ENCODE assay signal across 16 cellular contexts in the genomic region with DNA sequence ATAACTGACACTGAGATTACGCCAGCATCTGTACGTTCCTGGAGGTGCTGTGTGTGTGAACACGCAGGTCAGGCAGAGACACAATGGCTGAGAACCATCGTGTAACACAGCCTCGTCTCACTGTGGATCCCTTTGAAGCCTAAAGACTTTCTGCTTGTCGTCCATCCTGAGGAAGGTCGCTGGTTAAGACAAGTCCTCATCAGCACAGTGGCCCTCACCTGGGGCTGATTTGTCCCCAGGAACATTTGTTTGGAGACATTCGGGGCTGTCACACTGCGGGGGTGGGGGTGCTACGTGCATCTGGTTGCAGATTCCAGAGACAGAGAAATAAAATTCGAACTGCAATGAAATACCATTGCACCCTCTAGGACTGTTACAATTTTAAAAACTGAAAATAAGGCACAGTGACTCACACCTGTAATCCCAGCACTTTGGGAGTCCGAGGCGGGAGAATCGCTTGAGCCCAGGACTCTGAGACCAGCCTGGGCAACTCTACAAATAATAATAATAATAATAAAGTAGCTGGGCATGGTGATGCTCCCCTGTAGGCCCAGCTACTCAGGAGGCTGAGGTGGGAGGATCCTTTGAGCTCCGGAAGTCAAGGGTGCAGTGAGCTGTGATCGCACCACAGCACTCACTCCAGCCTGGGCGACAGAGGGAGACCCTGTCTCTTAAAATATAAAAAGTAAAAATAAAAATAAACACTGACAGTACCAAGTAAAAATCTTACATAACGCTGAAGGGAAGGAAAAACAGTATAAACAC.
A peak's percentile ranks its signal among the peaks of the same experiment; 100 is the strongest.
DNase-seq lines count a peak whose midpoint lies in the region; ATAC-seq, FAIRE-seq and TF ChIP-seq lines count a peak whose summit lies in the region.
"Had no signal": no experiment of that assay in that cellular context is flagged by ENCODE, and none has a peak within 500 bp of the region (broad histone marks: within the 10 kb centered on the region; RNA-seq: fewer than 3 reads in every experiment).

No MANE protein-coding gene starts in this region.

- H3K79me1 ChIP-seq in neuronal stem cell (ENCODE audit: low read depth, low read length), result no peaks in the 10 kb centered on the region

- no peak overlapping the region for H3K4ac ChIP-seq in neuronal stem cell (ENCODE audit: low read length)

- H3K9me3 ChIP-seq in right atrium auricular region (no peaks in the 10 kb centered on the region), heart right ventricle (no peaks in the 10 kb centered on the region), neuronal stem cell (replicated peaks in 1 of 2; ENCODE audit: control insufficient read depth in 2 of 2, insufficient read depth in 1 of 2, low read depth in 1 of 2, low read length in 2 of 2) (peaks cover 0 to 7% of the 10 kb centered on the region in 2 donors)

- TF ChIP-seq CTCF in right atrium auricular region (IDR thresholded peaks at IDR 0.05), result no peak
- TF ChIP-seq CTCF in heart right ventricle (IDR thresholded peaks at IDR 0.05), result no peak
- TF ChIP-seq CTCF in bronchial epithelial cell (IDR thresholded peaks at IDR 0.05; ENCODE audit: insufficient read depth, low read length, severe bottlenecking), result no peak

- intact Hi-C loops in heart right ventricle (cut with DNase I), result no loop called here

- peak; percentile 87 for FAIRE-seq in bronchial epithelial cell (lab: Jason Lieb, UNC)
- FAIRE-seq: H54 had no signal

- H2BK12ac ChIP-seq in neuronal stem cell (ENCODE audit: low read length), result no peak overlapping the region

- no peak overlapping the region for H3K9ac ChIP-seq in neuronal stem cell (ENCODE audit: low read depth, low read length, poor library complexity)
- H3K9ac ChIP-seq: KMS-11 had no signal

- H3K27ac ChIP-seq in right atrium auricular region (no peak overlapping the region), heart right ventricle (no peak overlapping the region), neuronal stem cell (replicated peaks; ENCODE audit: low read length) (no peak overlapping the region)
- H3K27ac ChIP-seq: KMS-11 had no signal

- H4K91ac ChIP-seq in neuronal stem cell (ENCODE audit: low read depth, low read length, poor library complexity), result no peak overlapping the region

- DNase-seq in right atrium auricular region (ENCODE audit: low spot score), result peak; percentile 30
- no peak for DNase-seq in heart right ventricle
- no peak for DNase-seq in bronchial epithelial cell (ENCODE audit: low read depth)
- DNase-seq in left kidney (ENCODE audit: low read depth, low spot score), result peak; percentile 18
- DNase-seq in stimulated activated CD4-positive, alpha-beta T cell treated with anti-CD3 and anti-CD28 coated beads, Interleukin-2, amount 100 ng/mL, for 24 hours, result no peak
- no peak for DNase-seq in neuronal stem cell (ENCODE audit: low spot score)
- no peak for DNase-seq in AG08396 (ENCODE audit: low spot score)
- DNase-seq: 8988T, NCI-H1048, NCI-H146, NCI-H2081, NCI-H510A treated with DMSO at 0.1 percent for 48 hours, SHP77 treated with DMSO at 0.1 percent for 48 hours had no signal

- peaks cover 0 to 10% of the 10 kb centered on the region in 2 donors for H3K4me1 ChIP-seq in right atrium auricular region
- H3K4me1 ChIP-seq in heart right ventricle, result peaks cover 3 to 16% (median 11%) of the 10 kb centered on the region in 9 donors
- peaks cover 0 to 3% of the 10 kb centered on the region in 2 donors for H3K4me1 ChIP-seq in neuronal stem cell (ENCODE audit: control insufficient read depth in 2 of 2, insufficient read depth in 1 of 2, low read depth in 1 of 2, low read length in 2 of 2)

- H2BK5ac ChIP-seq in neuronal stem cell (ENCODE audit: low read length), result no peak overlapping the region

- H3K27me3 ChIP-seq in right atrium auricular region, result no peaks in the 10 kb centered on the region
- H3K27me3 ChIP-seq in heart right ventricle, result no peaks in the 10 kb centered on the region
- H3K27me3 ChIP-seq in bronchial epithelial cell (ENCODE audit: control insufficient read depth, insufficient read depth, low read length), result no peaks in the 10 kb centered on the region
- H3K27me3 ChIP-seq in neuronal stem cell (ENCODE audit: control insufficient read depth in 3 of 3, insufficient read depth in 3 of 3, low read depth in 1 of 3, low read length in 3 of 3), result no peaks in the 10 kb centered on the region

- no peak overlapping the region for H3K14ac ChIP-seq in neuronal stem cell (ENCODE audit: low read length)

- no peak overlapping the region for H2AK5ac ChIP-seq in neuronal stem cell (ENCODE audit: low read depth, low read length)

- H2BK120ac ChIP-seq in neuronal stem cell (ENCODE audit: low read depth, low read length), result no peak overlapping the region

- H3K4me2 ChIP-seq in neuronal stem cell (ENCODE audit: insufficient read depth, low read length, poor library complexity, severe bottlenecking), result no peak overlapping the region
- H3K4me2 ChIP-seq: KMS-11 had no signal

- no peak overlapping the region for H2BK15ac ChIP-seq in neuronal stem cell (ENCODE audit: low read length)

- no peak overlapping the region for H3K23ac ChIP-seq in neuronal stem cell (ENCODE audit: low read depth, low read length, poor library complexity)

- no peak overlapping the region for H3K4me3 ChIP-seq in right atrium auricular region
- no peak overlapping the region for H3K4me3 ChIP-seq in heart right ventricle
- no peak overlapping the region for H3K4me3 ChIP-seq in bronchial epithelial cell (ENCODE audit: low read depth, low read length)
- H3K4me3 ChIP-seq in neuronal stem cell (ENCODE audit: low read length in 2 of 2), result no peak overlapping the region

- WGBS in heart right ventricle, 2 donors, result 92 to 94% methylated on average over 18 of the region's 18 CpGs
- WGBS in neuronal stem cell (ENCODE audit: extremely low coverage in 2 of 2, insufficient read length in 2 of 2, insufficient replicate concordance in 1 of 2), 2 donors, result no CpG with 5 or more reads among the region's 18 CpGs

- no peaks in the 10 kb centered on the region for H3K36me3 ChIP-seq in right atrium auricular region
- no peaks in the 10 kb centered on the region for H3K36me3 ChIP-seq in heart right ventricle
- no peaks in the 10 kb centered on the region for H3K36me3 ChIP-seq in bronchial epithelial cell (ENCODE audit: control insufficient read depth, insufficient read depth, low read length)
- no peaks in the 10 kb centered on the region for H3K36me3 ChIP-seq in neuronal stem cell (replicated peaks in 1 of 2; ENCODE audit: control insufficient read depth in 2 of 2, insufficient read depth in 2 of 2, low read length in 2 of 2)

- ATAC-seq in heart right ventricle (no peak), GM18873 (IDR thresholded peaks at IDR 0.05; ENCODE audit: low FRiP score, unreplicated experiment) (no peak)

- H4K8ac ChIP-seq in neuronal stem cell (ENCODE audit: low read depth, low read length), result no peak overlapping the region

- no peak overlapping the region for H2AFZ ChIP-seq in neuronal stem cell (ENCODE audit: low read length)

- no peak overlapping the region for H3K18ac ChIP-seq in neuronal stem cell (ENCODE audit: low read length)

Comparison
In these comparisons a context has a peak if more than half of its experiments do, and no peak if none do; other contexts are left out.
1. DNase-seq: peak in right atrium auricular region (single experiment) and left kidney (single experiment); none in heart right ventricle (0 of 2), bronchial epithelial cell (single experiment), stimulated activated CD4-positive, alpha-beta T cell treated with anti-CD3 and anti-CD28 coated beads, Interleukin-2, amount 100 ng/mL, for 24 hours (0 of 2), neuronal stem cell (single experiment) and AG08396 (single experiment).